In the genomic region with DNA sequence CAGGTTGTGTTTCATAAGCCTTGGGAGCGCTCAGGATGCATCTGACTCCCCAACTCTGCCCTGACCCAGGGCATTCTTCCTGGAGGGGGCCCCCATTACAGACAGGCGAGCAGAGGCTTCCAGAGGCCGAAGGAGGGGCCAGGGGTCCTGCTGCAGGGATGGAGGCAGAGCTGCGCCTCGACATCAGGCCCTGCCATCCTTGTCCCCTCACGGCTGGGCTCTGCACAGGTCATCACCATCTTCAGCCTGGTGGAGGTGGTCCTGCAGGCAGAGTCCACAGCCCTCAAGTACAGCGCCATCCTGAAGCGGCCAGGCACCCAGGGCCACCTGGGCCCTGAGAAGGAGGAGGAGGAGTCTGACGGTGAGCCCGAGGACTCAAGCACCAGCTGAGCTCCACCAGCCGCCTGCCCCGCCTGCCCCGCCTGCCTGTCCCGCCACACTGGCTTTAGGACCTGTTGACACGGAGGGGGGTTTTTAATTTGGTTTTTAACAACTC, we compare ENCODE assay signal across 18 cellular contexts. TPM values are rescaled to one million over a fixed set of nuclear protein-coding genes. Genes with fewer than 3 reads are reported as not detected.
DNase-seq lines count a peak whose midpoint lies in the region; ATAC-seq and TF ChIP-seq lines count a peak whose summit lies in the region.
"Had no signal": no experiment of that assay in that cellular context is flagged by ENCODE, and none has a peak within 500 bp of the region (broad histone marks: within the 10 kb centered on the region; RNA-seq: fewer than 3 reads in every experiment).

No MANE protein-coding gene starts in this region.

- no peak for TF ChIP-seq POLR2A in transverse colon (IDR thresholded peaks at IDR 0.05)

- H3K27me3 Mint-ChIP-seq in activated naive CD4-positive, alpha-beta T cell treated with anti-CD3 and anti-CD28 coated beads for 36 hours (ENCODE audit: low read depth) = no peaks in the 10 kb centered on the region
- H3K27me3 Mint-ChIP-seq in activated B cell treated with CpG ODN at 0.5 μM for 24 hours = no peaks in the 10 kb centered on the region

- no peaks in the 10 kb centered on the region for H3K36me3 Mint-ChIP-seq in activated naive CD4-positive, alpha-beta T cell treated with anti-CD3 and anti-CD28 coated beads for 36 hours (ENCODE audit: low read depth)
- H3K36me3 Mint-ChIP-seq in activated B cell treated with CpG ODN at 0.5 μM for 24 hours (ENCODE audit: low read depth) = peaks cover 11% of the 10 kb centered on the region

- TF ChIP-seq CTCF in activated B cell treated with CpG ODN at 0.5 μM for 24 hours (IDR thresholded peaks at IDR 0.05) = no peak
- no peak for TF ChIP-seq CTCF in transverse colon (IDR thresholded peaks at IDR 0.05)

- no peak for TF ChIP-seq EP300 in transverse colon (IDR thresholded peaks at IDR 0.05; ENCODE audit: low read depth)

- no peak overlapping the region for H3K27ac ChIP-seq in transverse colon
- H3K27ac ChIP-seq: psoas muscle, tibial nerve had no signal

- ATAC-seq in activated B cell treated with CpG ODN at 0.5 μM for 24 hours (ENCODE audit: low read depth) = no peak
- no peak for ATAC-seq in left lobe of liver
- no peak for ATAC-seq in HG03378 (IDR thresholded peaks at IDR 0.05; ENCODE audit: unreplicated experiment)
- ATAC-seq: PC-3, psoas muscle had no signal

- no peaks in the 10 kb centered on the region for H3K9me3 Mint-ChIP-seq in activated naive CD4-positive, alpha-beta T cell treated with anti-CD3 and anti-CD28 coated beads for 36 hours
- no peaks in the 10 kb centered on the region for H3K9me3 Mint-ChIP-seq in activated B cell treated with CpG ODN at 0.5 μM for 24 hours
- H3K9me3 Mint-ChIP-seq: nephron; T-helper 2 cell treated with Interferon-gamma antibody and Interleukin-4, amounts not matched to agents 5 μg/mL and 100 μg/mL, for 36 hours had no signal

- H3K36me3 ChIP-seq in transverse colon = no peaks in the 10 kb centered on the region

- intact Hi-C loops in activated naive CD4-positive, alpha-beta T cell treated with anti-CD3 and anti-CD28 coated beads for 36 hours (cut with micrococcal nuclease) = no loop called here
- intact Hi-C loops in activated B cell treated with CpG ODN at 0.5 μM for 24 hours (cut with micrococcal nuclease) = no loop called here
- intact Hi-C loops in transverse colon (cut with DNase I; ENCODE audit: low total_unique reads) = no loop called here

- no peaks in the 10 kb centered on the region for H3K27me3 ChIP-seq in transverse colon
- H3K27me3 ChIP-seq: tibial nerve had no signal

- CTCF ChIA-PET in activated naive CD4-positive, alpha-beta T cell treated with anti-CD3 and anti-CD28 coated beads for 36 hours (lab: Charles Lee) = interaction anchor here (0.8 to 1.9 kb wide), 3 partner anchors 14 to 103 kb away, joined by 3 to 6 read pairs (median 5); no protein-coding TSS in a partner anchor
- CTCF ChIA-PET in activated B cell treated with CpG ODN at 0.5 μM for 24 hours (lab: Charles Lee) = no interaction called here

- no peaks in the 10 kb centered on the region for H3K9me3 ChIP-seq in transverse colon
- H3K9me3 ChIP-seq: psoas muscle had no signal

- H3K4me3 Mint-ChIP-seq in activated naive CD4-positive, alpha-beta T cell treated with anti-CD3 and anti-CD28 coated beads for 36 hours = no peak overlapping the region
- H3K4me3 Mint-ChIP-seq in activated B cell treated with CpG ODN at 0.5 μM for 24 hours = no peak overlapping the region
- H3K4me3 Mint-ChIP-seq: nephron; T-helper 2 cell treated with Interferon-gamma antibody and Interleukin-4, amounts not matched to agents 5 μg/mL and 100 μg/mL, for 36 hours had no signal

- 92% methylated on average over 15 of the region's 15 CpGs; no CpG with 5 or more reads in 1 of the 2 donors for WGBS in transverse colon (ENCODE audit: low coverage in 1 of 2), 2 donors

- peak; percentile 2 for DNase-seq in activated naive CD4-positive, alpha-beta T cell treated with anti-CD3 and anti-CD28 coated beads for 36 hours
- no peak for DNase-seq in activated naive CD4-positive, alpha-beta T cell treated with Interleukin-2 at 50 U/mL for 16 hours
- peak; percentile 8 for DNase-seq in activated B cell treated with CpG ODN at 0.5 μM for 24 hours
- peak; percentile 37 for DNase-seq in left lobe of liver (ENCODE audit: low spot score)
- peak; percentile 4 for DNase-seq in transverse colon
- DNase-seq in NCI-H146 (lab: John Stamatoyannopoulos, UW) = no peak
- DNase-seq in LoVo (ENCODE audit: low spot score) = no peak
- DNase-seq: cerebellar nuclear complex; effector memory CD4-positive, alpha-beta T cell; NCI-H2171; NCI-H774; PC-3 had no signal

- H3K4me1 Mint-ChIP-seq in activated naive CD4-positive, alpha-beta T cell treated with anti-CD3 and anti-CD28 coated beads for 36 hours (ENCODE audit: low read depth) = no peaks in the 10 kb centered on the region
- H3K4me1 Mint-ChIP-seq in activated B cell treated with CpG ODN at 0.5 μM for 24 hours = no peaks in the 10 kb centered on the region
- H3K4me1 Mint-ChIP-seq: nephron had no signal

- POLR2A ChIA-PET in activated B cell treated with CpG ODN at 0.5 μM for 24 hours (lab: Charles Lee) = no interaction called here

- in situ Hi-C loops in transverse colon (cut with MboI; ENCODE audit: low pct_ligation_motif_present in 1 of 4, low pct_unique_long_range_greater_than_20kb in 1 of 4, low sequenced_read_pairs in 3 of 4) = no loop called here

- H3K4me3 ChIP-seq in transverse colon = no peak overlapping the region
- H3K4me3 ChIP-seq: psoas muscle, tibial nerve had no signal

- no peaks in the 10 kb centered on the region for H3K4me1 ChIP-seq in transverse colon
- H3K4me1 ChIP-seq: psoas muscle, tibial nerve had no signal

- no peak overlapping the region for H3K27ac Mint-ChIP-seq in activated naive CD4-positive, alpha-beta T cell treated with anti-CD3 and anti-CD28 coated beads for 36 hours
- H3K27ac Mint-ChIP-seq in activated B cell treated with CpG ODN at 0.5 μM for 24 hours = no peak overlapping the region
- H3K27ac Mint-ChIP-seq: nephron; T-helper 2 cell treated with Interferon-gamma antibody and Interleukin-4, amounts not matched to agents 5 μg/mL and 100 μg/mL, for 36 hours had no signal

RNA-seq across cellular contexts. Expression of a gene that starts 42.3 kb away (rescaled TPM):
- not detected for total RNA-seq in activated naive CD4-positive, alpha-beta T cell treated with anti-CD3 and anti-CD28 coated beads for 36 hours
- total RNA-seq in activated B cell treated with CpG ODN at 0.5 μM for 24 hours (0.38 TPM in 1 of 2 replicates, not detected in the other), left lobe of liver (0.20 TPM), transverse colon (not detected)
- total RNA-seq: fibroblast of lung, psoas muscle, tibial nerve had no signal

Comparison
In these comparisons a context has a peak if more than half of its experiments do, and no peak if none do; other contexts are left out.
1. DNase-seq: peak in activated naive CD4-positive, alpha-beta T cell treated with anti-CD3 and anti-CD28 coated beads for 36 hours (single experiment), activated B cell treated with CpG ODN at 0.5 μM for 24 hours (single experiment), left lobe of liver (single experiment) and transverse colon (single experiment); none in activated naive CD4-positive, alpha-beta T cell treated with Interleukin-2 at 50 U/mL for 16 hours (single experiment), NCI-H146 (single experiment) and LoVo (single experiment).